Comparison of ENCODE assay signal across 1 cellular context in genomic region chr11:77144854-77145428, GRCh38.
TF ChIP-seq lines count a peak whose summit lies in the region.

No MANE protein-coding gene starts in this region.

TF ChIP-seq in HepG2, 621 proteins besides CTCF, POLR2A, EP300 and RAD21 (continued from another document and continues in another):
- TF ChIP-seq, protein P1, sequence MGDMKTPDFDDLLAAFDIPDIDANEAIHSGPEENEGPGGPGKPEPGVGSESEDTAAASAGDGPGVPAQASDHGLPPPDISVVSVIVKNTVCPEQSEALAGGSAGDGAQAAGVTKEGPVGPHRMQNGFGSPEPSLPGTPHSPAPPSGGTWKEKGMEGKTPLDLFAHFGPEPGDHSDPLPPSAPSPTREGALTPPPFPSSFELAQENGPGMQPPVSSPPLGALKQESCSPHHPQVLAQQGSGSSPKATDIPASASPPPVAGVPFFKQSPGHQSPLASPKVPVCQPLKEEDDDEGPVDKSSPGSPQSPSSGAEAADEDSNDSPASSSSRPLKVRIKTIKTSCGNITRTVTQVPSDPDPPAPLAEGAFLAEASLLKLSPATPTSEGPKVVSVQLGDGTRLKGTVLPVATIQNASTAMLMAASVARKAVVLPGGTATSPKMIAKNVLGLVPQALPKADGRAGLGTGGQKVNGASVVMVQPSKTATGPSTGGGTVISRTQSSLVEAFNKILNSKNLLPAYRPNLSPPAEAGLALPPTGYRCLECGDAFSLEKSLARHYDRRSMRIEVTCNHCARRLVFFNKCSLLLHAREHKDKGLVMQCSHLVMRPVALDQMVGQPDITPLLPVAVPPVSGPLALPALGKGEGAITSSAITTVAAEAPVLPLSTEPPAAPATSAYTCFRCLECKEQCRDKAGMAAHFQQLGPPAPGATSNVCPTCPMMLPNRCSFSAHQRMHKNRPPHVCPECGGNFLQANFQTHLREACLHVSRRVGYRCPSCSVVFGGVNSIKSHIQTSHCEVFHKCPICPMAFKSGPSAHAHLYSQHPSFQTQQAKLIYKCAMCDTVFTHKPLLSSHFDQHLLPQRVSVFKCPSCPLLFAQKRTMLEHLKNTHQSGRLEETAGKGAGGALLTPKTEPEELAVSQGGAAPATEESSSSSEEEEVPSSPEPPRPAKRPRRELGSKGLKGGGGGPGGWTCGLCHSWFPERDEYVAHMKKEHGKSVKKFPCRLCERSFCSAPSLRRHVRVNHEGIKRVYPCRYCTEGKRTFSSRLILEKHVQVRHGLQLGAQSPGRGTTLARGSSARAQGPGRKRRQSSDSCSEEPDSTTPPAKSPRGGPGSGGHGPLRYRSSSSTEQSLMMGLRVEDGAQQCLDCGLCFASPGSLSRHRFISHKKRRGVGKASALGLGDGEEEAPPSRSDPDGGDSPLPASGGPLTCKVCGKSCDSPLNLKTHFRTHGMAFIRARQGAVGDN (CRISPR knock-in tag; IDR thresholded peaks at IDR 0.05): peak; percentile 88
- TF ChIP-seq MEIS1 (CRISPR knock-in tag; IDR thresholded peaks at IDR 0.05; ENCODE audit: borderline replicate concordance) (peak; percentile 76; the same call in 1 of the 2 replicates), GZF1 (CRISPR knock-in tag; IDR thresholded peaks at IDR 0.05) (no peak), SRSF9 (IDR thresholded peaks at IDR 0.05; ENCODE audit: borderline replicate concordance, insufficient read depth, low read depth, low read length, poor library complexity, severe bottlenecking) (no peak), GMEB1 (CRISPR knock-in tag; IDR thresholded peaks at IDR 0.05; ENCODE audit: borderline replicate concordance) (no peak), EED (CRISPR knock-in tag; IDR thresholded peaks at IDR 0.05) (no peak), ZNF124 (CRISPR knock-in tag; IDR thresholded peaks at IDR 0.05) (0 out of 2 replicates have a peak, but pooled peaks have one; percentile 45), GPBP1L1 (CRISPR knock-in tag; IDR thresholded peaks at IDR 0.05) (no peak), SOX13 (IDR thresholded peaks at IDR 0.05) (no peak), SOX13 (CRISPR knock-in tag; conservative IDR thresholded peaks at IDR 0.05 in 1 of 2, IDR thresholded peaks at IDR 0.05 in 1 of 2) (peak in 1 of 2 experiments; percentile 54; a peak in 1 of 4 replicates), HDAC2 (CRISPR knock-in tag; IDR thresholded peaks at IDR 0.05) (peak; percentile 89), PITX1 (CRISPR knock-in tag; IDR thresholded peaks at IDR 0.05) (no peak), ZNF567 (CRISPR knock-in tag; IDR thresholded peaks at IDR 0.05; ENCODE audit: borderline replicate concordance) (no peak), ZNF724P (CRISPR knock-in tag; IDR thresholded peaks at IDR 0.05; ENCODE audit: borderline replicate concordance) (peak; percentile 62; the same call in 1 of the 2 replicates), CREM (IDR thresholded peaks at IDR 0.05) (peak; percentile 51), CREM (CRISPR knock-in tag; IDR thresholded peaks at IDR 0.05) (no peak), ZSCAN29 (CRISPR knock-in tag; conservative IDR thresholded peaks at IDR 0.05) (0 out of 2 replicates have a peak, but pooled peaks have one; percentile 47), DPF2 (CRISPR knock-in tag; IDR thresholded peaks at IDR 0.05; ENCODE audit: borderline replicate concordance, low read depth) (peak; percentile 63; the same call in 1 of the 2 replicates), ZNF335 (CRISPR knock-in tag; IDR thresholded peaks at IDR 0.05) (0 out of 2 replicates have a peak, but pooled peaks have one; percentile 42), PAX8 (CRISPR knock-in tag; IDR thresholded peaks at IDR 0.05; ENCODE audit: borderline replicate concordance) (0 out of 2 replicates have a peak, but pooled peaks have one; percentile 23), ZBTB33 (CRISPR knock-in tag; IDR thresholded peaks at IDR 0.05) (no peak), ZMYM4 (CRISPR knock-in tag; IDR thresholded peaks at IDR 0.05) (peak; percentile 89), STAG1 (CRISPR knock-in tag; IDR thresholded peaks at IDR 0.05) (peak; percentile 30; the same call in 1 of the 2 replicates), REST (IDR thresholded peaks at IDR 0.05; ENCODE audit: borderline replicate concordance in 1 of 2, low read depth in 1 of 2, low read length in 2 of 2) (no peak), GABPB1 (CRISPR knock-in tag; IDR thresholded peaks at IDR 0.05) (no peak), MTERF4 (CRISPR knock-in tag; IDR thresholded peaks at IDR 0.05) (no peak), ZNF841 (CRISPR knock-in tag; IDR thresholded peaks at IDR 0.05; ENCODE audit: borderline replicate concordance) (no peak), ZNF333 (CRISPR knock-in tag; IDR thresholded peaks at IDR 0.05; ENCODE audit: borderline replicate concordance) (0 out of 2 replicates have a peak, but pooled peaks have one; percentile 21), ZNF317 (CRISPR knock-in tag; IDR thresholded peaks at IDR 0.05) (0 out of 2 replicates have a peak, but pooled peaks have one; percentile 62), FOXM1 (CRISPR knock-in tag; IDR thresholded peaks at IDR 0.05) (no peak)
- TF ChIP-seq, protein P2, sequence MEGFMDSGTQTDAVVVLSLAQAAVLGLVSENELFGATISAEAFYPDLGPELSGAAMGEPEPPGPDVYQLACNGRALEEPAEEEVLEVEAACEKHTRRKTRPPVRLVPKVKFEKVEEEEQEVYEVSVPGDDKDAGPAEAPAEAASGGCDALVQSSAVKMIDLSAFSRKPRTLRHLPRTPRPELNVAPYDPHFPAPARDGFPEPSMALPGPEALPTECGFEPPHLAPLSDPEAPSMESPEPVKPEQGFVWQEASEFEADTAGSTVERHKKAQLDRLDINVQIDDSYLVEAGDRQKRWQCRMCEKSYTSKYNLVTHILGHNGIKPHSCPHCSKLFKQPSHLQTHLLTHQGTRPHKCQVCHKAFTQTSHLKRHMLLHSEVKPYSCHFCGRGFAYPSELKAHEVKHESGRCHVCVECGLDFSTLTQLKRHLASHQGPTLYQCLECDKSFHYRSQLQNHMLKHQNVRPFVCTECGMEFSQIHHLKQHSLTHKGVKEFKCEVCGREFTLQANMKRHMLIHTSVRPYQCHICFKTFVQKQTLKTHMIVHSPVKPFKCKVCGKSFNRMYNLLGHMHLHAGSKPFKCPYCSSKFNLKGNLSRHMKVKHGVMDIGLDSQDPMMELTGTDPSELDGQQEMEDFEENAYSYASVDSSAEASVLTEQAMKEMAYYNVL (CRISPR knock-in tag; IDR thresholded peaks at IDR 0.05; ENCODE audit: borderline replicate concordance): peak; percentile 65; the same call in 1 of the 2 replicates
- TF ChIP-seq, protein P3, sequence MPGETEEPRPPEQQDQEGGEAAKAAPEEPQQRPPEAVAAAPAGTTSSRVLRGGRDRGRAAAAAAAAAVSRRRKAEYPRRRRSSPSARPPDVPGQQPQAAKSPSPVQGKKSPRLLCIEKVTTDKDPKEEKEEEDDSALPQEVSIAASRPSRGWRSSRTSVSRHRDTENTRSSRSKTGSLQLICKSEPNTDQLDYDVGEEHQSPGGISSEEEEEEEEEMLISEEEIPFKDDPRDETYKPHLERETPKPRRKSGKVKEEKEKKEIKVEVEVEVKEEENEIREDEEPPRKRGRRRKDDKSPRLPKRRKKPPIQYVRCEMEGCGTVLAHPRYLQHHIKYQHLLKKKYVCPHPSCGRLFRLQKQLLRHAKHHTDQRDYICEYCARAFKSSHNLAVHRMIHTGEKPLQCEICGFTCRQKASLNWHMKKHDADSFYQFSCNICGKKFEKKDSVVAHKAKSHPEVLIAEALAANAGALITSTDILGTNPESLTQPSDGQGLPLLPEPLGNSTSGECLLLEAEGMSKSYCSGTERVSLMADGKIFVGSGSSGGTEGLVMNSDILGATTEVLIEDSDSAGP (CRISPR knock-in tag; IDR thresholded peaks at IDR 0.05; ENCODE audit: borderline replicate concordance): peak; percentile 37; the same call in 1 of the 2 replicates
- TF ChIP-seq, protein P4, sequence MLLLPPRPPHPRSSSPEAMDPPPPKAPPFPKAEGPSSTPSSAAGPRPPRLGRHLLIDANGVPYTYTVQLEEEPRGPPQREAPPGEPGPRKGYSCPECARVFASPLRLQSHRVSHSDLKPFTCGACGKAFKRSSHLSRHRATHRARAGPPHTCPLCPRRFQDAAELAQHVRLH (CRISPR knock-in tag; IDR thresholded peaks at IDR 0.05; ENCODE audit: borderline replicate concordance, low read depth): 0 out of 2 replicates have a peak, but pooled peaks have one; percentile 34
